17 cellular contexts compared by ENCODE assay signal in genomic region chr12:65875635-65876034, GRCh38. TPM values are rescaled to one million over a fixed set of nuclear protein-coding genes. Genes with fewer than 3 reads are reported as not detected.
DNase-seq lines count a peak whose midpoint lies in the region; ATAC-seq and TF ChIP-seq lines count a peak whose summit lies in the region.
"Had no signal": no experiment of that assay in that cellular context is flagged by ENCODE, and none has a peak within 500 bp of the region (broad histone marks: within the 10 kb centered on the region; RNA-seq: fewer than 3 reads in every experiment).

No MANE protein-coding gene starts in this region.

- no peak overlapping the region for H4K91ac ChIP-seq in IMR-90 (ENCODE audit: insufficient read depth, low read depth, low read length)

- no peak overlapping the region for H3K18ac ChIP-seq in IMR-90 (ENCODE audit: low read depth, low read length)

- H3K27ac ChIP-seq in IMR-90 (ENCODE audit: insufficient read depth, low read length) (no peak overlapping the region), ascending aorta (no peak overlapping the region)
- H3K27ac ChIP-seq: heart right ventricle had no signal

- POLR2A ChIA-PET in BJ (lab: Charles Lee) (interaction anchor here (0.6 kb wide), 2 partner anchors 51 to 219 kb away, joined by 3 to 4 read pairs; no protein-coding TSS in a partner anchor), IMR-90 (lab: Charles Lee; ENCODE audit: unreplicated experiment) (no interaction called here)
- POLR2A ChIA-PET in activated CD4-positive, alpha-beta T cell treated with anti-CD3 and anti-CD28 coated beads for 36 hours (lab: Charles Lee), result no interaction called here

- H3K56ac ChIP-seq in IMR-90 (ENCODE audit: extremely low read depth, insufficient read depth, low read length), result no peak overlapping the region

- H3K4me3 Mint-ChIP-seq in activated CD4-positive, alpha-beta T cell treated with anti-CD3 and anti-CD28 coated beads for 36 hours, result no peak overlapping the region

- no TSS peak for BruUV-seq in IMR-90 (replicated peaks; lab: Mats Ljungman, UMichigan)

- dilution Hi-C loops in IMR-90 (cut with HindIII; ENCODE audit: low sequenced_read_pairs, unreplicated experiment), result no loop called here

- no peak for TF ChIP-seq POLR2A in IMR-90 (IDR thresholded peaks at IDR 0.05; ENCODE audit: low read depth, low read length)

- no peak overlapping the region for H3K27ac Mint-ChIP-seq in activated CD4-positive, alpha-beta T cell treated with anti-CD3 and anti-CD28 coated beads for 36 hours
- H3K27ac Mint-ChIP-seq: activated naive CD4-positive, alpha-beta T cell treated with anti-CD3 and anti-CD28 coated beads, Interleukin-2, amount 50 U/mL, for 72 hours had no signal

- no peak overlapping the region for H2AFZ ChIP-seq in IMR-90 (replicated peaks; ENCODE audit: low read length, poor library complexity)

- peaks cover 76% of the 10 kb centered on the region for H4K20me1 ChIP-seq in IMR-90 (ENCODE audit: insufficient read depth, low read length)

- H3K79me1 ChIP-seq in IMR-90 (ENCODE audit: low read depth in 1 of 2, low read length in 2 of 2), result peaks cover 20 to 78% of the 10 kb centered on the region in 2 experiments

- H3K4me1 Mint-ChIP-seq in activated CD4-positive, alpha-beta T cell treated with anti-CD3 and anti-CD28 coated beads for 36 hours, result no peaks in the 10 kb centered on the region

- ATAC-seq in IMR-90 (ENCODE audit: low read depth) (peak; percentile 19; the same call in 1 of the 2 replicates), GM18502 (IDR thresholded peaks at IDR 0.05; ENCODE audit: poor library complexity, unreplicated experiment) (no peak)
- ATAC-seq in activated CD4-positive, alpha-beta T cell treated with anti-CD3 and anti-CD28 coated beads for 36 hours, result no peak
- ATAC-seq: activated naive CD4-positive, alpha-beta T cell treated with anti-CD3 and anti-CD28 coated beads, Interleukin-2, amount 50 U/mL, for 72 hours; Right ventricle myocardium inferior had no signal

- in situ Hi-C loops in IMR-90 (cut with MboI; ENCODE audit: low sequenced_read_pairs), result no loop called here

- H4K8ac ChIP-seq in IMR-90 (ENCODE audit: low read depth in 2 of 2, low read length in 2 of 2), result no peak overlapping the region

- H2BK15ac ChIP-seq in IMR-90 (ENCODE audit: low read depth, low read length), result no peak overlapping the region

- no peak overlapping the region for H3K9ac ChIP-seq in IMR-90 (ENCODE audit: low read depth, low read length)

- no peak overlapping the region for H2BK20ac ChIP-seq in IMR-90 (ENCODE audit: low read depth, low read length)

- no peak overlapping the region for H2AK5ac ChIP-seq in IMR-90 (ENCODE audit: low read depth, low read length)

- no CpG with 5 or more reads among the region's 5 CpGs for WGBS in IMR-90 (ENCODE audit: extremely low coverage in 2 of 2, insufficient read length in 1 of 2), 2 experiments

- no peak overlapping the region for H4K5ac ChIP-seq in IMR-90 (ENCODE audit: low read depth, low read length)

- no peak overlapping the region for H3K4ac ChIP-seq in IMR-90 (ENCODE audit: low read depth, low read length)

- H3K4me3 ChIP-seq in BJ (ENCODE audit: low read depth, low read length), result no peak overlapping the region
- H3K4me3 ChIP-seq in IMR-90 (ENCODE audit: insufficient read depth, low read depth, low read length), result no peak overlapping the region
- H3K4me3 ChIP-seq in ascending aorta, result no peak overlapping the region
- H3K4me3 ChIP-seq: heart right ventricle had no signal

- 0 out of 2 replicates have a peak overlapping the region, but pooled peaks have one; percentile 71 for H3K14ac ChIP-seq in IMR-90 (replicated peaks; ENCODE audit: low read depth, low read length)

- peaks cover 15% of the 10 kb centered on the region for H3K9me1 ChIP-seq in IMR-90 (ENCODE audit: insufficient read depth, low read length)

- H3K4me1 ChIP-seq in IMR-90 (ENCODE audit: control insufficient read depth, insufficient read depth, low read length) (peaks cover 17% of the 10 kb centered on the region), ascending aorta (no peaks in the 10 kb centered on the region)

- peak overlapping the region; percentile 51 for H3K4me2 ChIP-seq in IMR-90 (ENCODE audit: low read depth, low read length)

- H3K36me3 Mint-ChIP-seq in activated CD4-positive, alpha-beta T cell treated with anti-CD3 and anti-CD28 coated beads for 36 hours (ENCODE audit: low read depth), result no peaks in the 10 kb centered on the region
- H3K36me3 Mint-ChIP-seq: activated naive CD4-positive, alpha-beta T cell treated with anti-CD3 and anti-CD28 coated beads, Interleukin-2, amount 50 U/mL, for 72 hours had no signal

- no peak overlapping the region for H3K23ac ChIP-seq in IMR-90 (ENCODE audit: low read depth, low read length)

- no peak for TF ChIP-seq CTCF in BJ (IDR thresholded peaks at IDR 0.05; ENCODE audit: insufficient read depth, low read depth, low read length)
- TF ChIP-seq CTCF in IMR-90 (conservative IDR thresholded peaks at IDR 0.05; ENCODE audit: low read depth, low read length), result no peak
- no peak for TF ChIP-seq CTCF in ascending aorta (IDR thresholded peaks at IDR 0.05)

- peak; percentile 58 for DNase-seq in BJ (ENCODE audit: low read depth)
- DNase-seq in IMR-90, result peak; percentile 69
- DNase-seq in amniotic epithelial cell (ENCODE audit: low read depth), result peak; percentile 56
- DNase-seq in kidney tubule cell (ENCODE audit: low spot score), result peak; percentile 65
- no peak for DNase-seq in activated CD8-positive, alpha-beta memory T cell treated with anti-CD3 and anti-CD28 coated beads, Interleukin-2, amount 50 U/mL, for 48 hours
- no peak for DNase-seq in ascending aorta (ENCODE audit: low spot score in 2 of 2)
- DNase-seq in activated CD4-positive, alpha-beta T cell treated with anti-CD3 and anti-CD28 coated beads for 36 hours, result no peak
- DNase-seq: DMS53; heart right ventricle; NCI-H69; small intestine; stimulated activated naive CD4-positive, alpha-beta T cell; T-helper 2 cell had no signal

- H2BK120ac ChIP-seq in IMR-90 (ENCODE audit: low read depth, low read length), result no peak overlapping the region

- H3K9me3 Mint-ChIP-seq in activated CD4-positive, alpha-beta T cell treated with anti-CD3 and anti-CD28 coated beads for 36 hours (ENCODE audit: low read depth), result no peaks in the 10 kb centered on the region
- H3K9me3 Mint-ChIP-seq: activated naive CD4-positive, alpha-beta T cell treated with anti-CD3 and anti-CD28 coated beads, Interleukin-2, amount 50 U/mL, for 72 hours had no signal

- H3K9me3 ChIP-seq in IMR-90 (ENCODE audit: control insufficient read depth, insufficient read depth, low read length) (no peaks in the 10 kb centered on the region), ascending aorta (no peaks in the 10 kb centered on the region)
- H3K9me3 ChIP-seq: heart right ventricle had no signal

- no peak overlapping the region for H2AK9ac ChIP-seq in IMR-90 (replicated peaks; ENCODE audit: low read depth, low read length, poor library complexity)

- intact Hi-C loops in IMR-90 (cut with micrococcal nuclease) (loop anchor here (5.0 kb wide), 2 partner anchors 273 to 563 kb away; no protein-coding TSS in a partner anchor), ascending aorta (cut with DNase I) (no loop called here)
- intact Hi-C loops in activated CD4-positive, alpha-beta T cell treated with anti-CD3 and anti-CD28 coated beads for 36 hours (cut with DNase I, micrococcal nuclease), result no loop called here

- CTCF ChIA-PET in BJ (lab: Yijun Ruan, JAX), result interaction anchor here (2.1 kb wide), 1 partner anchor 319 kb away, joined by 6 read pairs; no protein-coding TSS in a partner anchor
- CTCF ChIA-PET in IMR-90 (lab: Yijun Ruan, JAX), result interaction anchor here (0.5 to 1.2 kb wide), 5 partner anchors 71 to 319 kb away, joined by 3 to 6 read pairs (median 3); no protein-coding TSS in a partner anchor
- CTCF ChIA-PET in activated CD4-positive, alpha-beta T cell treated with anti-CD3 and anti-CD28 coated beads for 36 hours (lab: Charles Lee), result interaction anchor here (0.7 to 1.3 kb wide), 2 partner anchors 8 to 161 kb away, joined by 3 to 5 read pairs; no protein-coding TSS in a partner anchor

- TF ChIP-seq RAD21 in IMR-90 (IDR thresholded peaks at IDR 0.05; ENCODE audit: low read length), result no peak

- no peak overlapping the region for H2BK5ac ChIP-seq in IMR-90 (ENCODE audit: low read depth, low read length, poor library complexity, severe bottlenecking)

- H3K27me3 ChIP-seq in BJ (ENCODE audit: control insufficient read depth, insufficient read depth, low read length), result no peaks in the 10 kb centered on the region
- H3K27me3 ChIP-seq in IMR-90 (ENCODE audit: control insufficient read depth, insufficient read depth, low read length), result no peaks in the 10 kb centered on the region
- no peaks in the 10 kb centered on the region for H3K27me3 ChIP-seq in ascending aorta
- H3K27me3 ChIP-seq: heart right ventricle had no signal

- no peaks in the 10 kb centered on the region; the same call in 1 of the 2 replicates for H3K36me3 ChIP-seq in BJ (ENCODE audit: control insufficient read depth, insufficient read depth, low read length)
- peaks cover 6% of the 10 kb centered on the region; the same call in 1 of the 2 replicates for H3K36me3 ChIP-seq in IMR-90 (ENCODE audit: control insufficient read depth, insufficient read depth, low read length)
- no peaks in the 10 kb centered on the region for H3K36me3 ChIP-seq in ascending aorta
- H3K36me3 ChIP-seq: heart right ventricle had no signal

- H3K27me3 Mint-ChIP-seq in activated CD4-positive, alpha-beta T cell treated with anti-CD3 and anti-CD28 coated beads for 36 hours, result peaks cover 16% of the 10 kb centered on the region

TF ChIP-seq in IMR-90, 13 proteins besides CTCF, POLR2A, EP300 and RAD21 (continues in another document):
- TF ChIP-seq RCOR1 (IDR thresholded peaks at IDR 0.05; ENCODE audit: insufficient replicate concordance, low read length), result no peak
- TF ChIP-seq MAZ (IDR thresholded peaks at IDR 0.05; ENCODE audit: borderline replicate concordance, low read depth, low read length), result no peak
- no peak for TF ChIP-seq NFE2L2 (IDR thresholded peaks at IDR 0.05; ENCODE audit: low read depth, low read length)
- no peak for TF ChIP-seq CEBPB (IDR thresholded peaks at IDR 0.05; ENCODE audit: low read depth, low read length)
- no peak for TF ChIP-seq BHLHE40 (IDR thresholded peaks at IDR 0.05; ENCODE audit: low read depth, low read length)

RNA-seq across cellular contexts. Expression of gene HMGA2, which starts 51.4 kb away (rescaled TPM):
- polyA plus RNA-seq in BJ (2011; rRNA removed), result 10.1 and 19.9 TPM in 2 replicates
- polyA minus RNA-seq in BJ (2011; rRNA and poly(A)+ RNA removed), result 22.5 and 23.2 TPM in 2 replicates
- 72.4 and 130 TPM in 2 replicates for total RNA-seq in IMR-90 (2012; rRNA removed)
- polyA plus RNA-seq in IMR-90 (2012; rRNA removed), result 108 and 119 TPM in 2 replicates
- 84.5 and 106 TPM in 2 replicates for polyA plus RNA-seq in IMR-90 (2012; cell fraction: cytosol; rRNA removed)
- polyA plus RNA-seq in IMR-90 (2012; cell fraction: nucleus; rRNA removed; ENCODE audit: low replicate concordance), result 141 and 145 TPM in 2 replicates
- total RNA-seq in ascending aorta, result not detected
- not detected for total RNA-seq in activated CD4-positive, alpha-beta T cell treated with anti-CD3 and anti-CD28 coated beads for 36 hours
- total RNA-seq: Right ventricle myocardium inferior, ureter had no signal

Comparison
In these comparisons a context has a peak if more than half of its experiments do, and no peak if none do; other contexts are left out.
1. DNase-seq: peak in BJ (single experiment), IMR-90 (single experiment), amniotic epithelial cell (single experiment) and kidney tubule cell (single experiment); none in activated CD8-positive, alpha-beta memory T cell treated with anti-CD3 and anti-CD28 coated beads, Interleukin-2, amount 50 U/mL, for 48 hours (single experiment), ascending aorta (0 of 2) and activated CD4-positive, alpha-beta T cell treated with anti-CD3 and anti-CD28 coated beads for 36 hours (single experiment).
2. RNA of gene HMGA2, which starts 51.4 kb away (total RNA-seq): 72.4 to 130 TPM in IMR-90; not detected in activated CD4-positive, alpha-beta T cell treated with anti-CD3 and anti-CD28 coated beads for 36 hours and not detected in ascending aorta (single experiment); every median in the first group is over 10 times any median in the second.